In the genomic region with DNA sequence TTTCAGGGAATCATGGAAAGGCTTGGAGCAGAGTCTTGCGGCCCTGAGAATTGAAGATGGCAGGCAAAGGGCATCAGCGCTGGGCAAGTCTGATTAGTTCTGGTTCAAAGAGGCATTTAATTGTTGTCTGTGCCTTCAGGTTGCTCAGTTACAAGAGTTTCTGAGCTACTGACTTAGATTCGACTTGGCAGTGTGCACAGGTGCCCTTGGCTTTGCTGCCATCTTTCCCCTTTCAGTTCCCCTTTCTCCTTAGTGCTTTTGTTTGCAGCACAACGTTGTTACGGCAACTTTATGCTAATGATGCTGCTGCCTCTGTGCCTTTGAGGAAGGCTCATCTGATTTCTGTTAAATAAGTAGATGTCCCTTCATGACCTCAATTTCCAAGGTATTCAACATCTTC, we compare ENCODE assay signal across 10 cellular contexts. TPM values are rescaled to one million over a fixed set of nuclear protein-coding genes. Genes with fewer than 3 reads are reported as not detected.
DNase-seq lines count a peak whose midpoint lies in the region; ATAC-seq, FAIRE-seq and TF ChIP-seq lines count a peak whose summit lies in the region.
"Had no signal": no experiment of that assay in that cellular context is flagged by ENCODE, and none has a peak within 500 bp of the region (broad histone marks: within the 10 kb centered on the region; RNA-seq: fewer than 3 reads in every experiment).

No MANE protein-coding gene starts in this region.

- H3K36me3 Mint-ChIP-seq in activated T-cell treated with anti-CD3 and anti-CD28 coated beads, Interleukin-2, amount 50 U/mL, for 24 hours (ENCODE audit: low read depth) = no peaks in the 10 kb centered on the region
- H3K36me3 Mint-ChIP-seq: naive thymus-derived CD8-positive, alpha-beta T cell had no signal

- no peak overlapping the region for H3K4me2 ChIP-seq in smooth muscle cell

- no peak overlapping the region for H3K4me3 Mint-ChIP-seq in activated T-cell treated with anti-CD3 and anti-CD28 coated beads, Interleukin-2, amount 50 U/mL, for 24 hours
- H3K4me3 Mint-ChIP-seq: naive thymus-derived CD8-positive, alpha-beta T cell had no signal

- TF ChIP-seq CTCF in smooth muscle cell (IDR thresholded peaks at IDR 0.05; ENCODE audit: borderline replicate concordance, insufficient read depth, poor library complexity, severe bottlenecking) = no peak

- H3K4me1 ChIP-seq in smooth muscle cell (ENCODE audit: low read depth) = no peaks in the 10 kb centered on the region

- DNase-seq in GM18507 (ENCODE audit: extremely low spot score, insufficient read length, low read depth) (peak; percentile 28), M059J (ENCODE audit: low read depth) (peak; percentile 34), left ventricle myocardium superior (no peak), smooth muscle cell (lab: John Stamatoyannopoulos, UW; ENCODE audit: unreplicated experiment) (no peak), HuH-7.5 (ENCODE audit: low spot score) (no peak), NCI-H2107 (lab: John Stamatoyannopoulos, UW) (no peak)
- no peak for DNase-seq in activated T-cell treated with anti-CD3 and anti-CD28 coated beads, Interleukin-2, amount 50 U/mL, for 24 hours

- no peaks in the 10 kb centered on the region for H3K79me2 ChIP-seq in smooth muscle cell (ENCODE audit: low read depth)

- H3F3A ChIP-seq in smooth muscle cell (ENCODE audit: low read depth) = no peaks in the 10 kb centered on the region

- no peak overlapping the region for H3K9ac ChIP-seq in smooth muscle cell (ENCODE audit: low read depth)

- peaks cover 24% of the 10 kb centered on the region for H3K4me1 Mint-ChIP-seq in activated T-cell treated with anti-CD3 and anti-CD28 coated beads, Interleukin-2, amount 50 U/mL, for 24 hours (ENCODE audit: low read depth)

- peak; percentile 89 for FAIRE-seq in GM18507 (lab: Jason Lieb, UNC)

- no peaks in the 10 kb centered on the region for H3K9me3 Mint-ChIP-seq in activated T-cell treated with anti-CD3 and anti-CD28 coated beads, Interleukin-2, amount 50 U/mL, for 24 hours

- no peaks in the 10 kb centered on the region for H3K9me3 ChIP-seq in smooth muscle cell (replicated peaks; ENCODE audit: low read depth)

- 72% methylated on average over 5 of the region's 5 CpGs for WGBS in smooth muscle cell (ENCODE audit: low lambda C conversion rate)

- H3K27me3 ChIP-seq in smooth muscle cell (ENCODE audit: low read depth) = peaks cover 8% of the 10 kb centered on the region

- no peaks in the 10 kb centered on the region for H4K20me1 ChIP-seq in smooth muscle cell (ENCODE audit: low read depth)

- no peaks in the 10 kb centered on the region for H3K36me3 ChIP-seq in smooth muscle cell (ENCODE audit: low read depth)

- no peak overlapping the region for H3K4me3 ChIP-seq in smooth muscle cell

- no peak overlapping the region for H2AFZ ChIP-seq in smooth muscle cell (ENCODE audit: low read depth)

- H3K27ac ChIP-seq in smooth muscle cell (ENCODE audit: low read depth) = no peak overlapping the region

- ATAC-seq in GM21737 (IDR thresholded peaks at IDR 0.05; ENCODE audit: unreplicated experiment) (peak; percentile 95), left ventricle myocardium superior (peak; percentile 68)
- ATAC-seq: HCT116 had no signal

- no peak overlapping the region for H3K27ac Mint-ChIP-seq in activated T-cell treated with anti-CD3 and anti-CD28 coated beads, Interleukin-2, amount 50 U/mL, for 24 hours

- intact Hi-C loops in left ventricle myocardium superior (cut with micrococcal nuclease) = no loop called here

- no peaks in the 10 kb centered on the region for H3K27me3 Mint-ChIP-seq in activated T-cell treated with anti-CD3 and anti-CD28 coated beads, Interleukin-2, amount 50 U/mL, for 24 hours

RNA-seq across cellular contexts. Expression of gene P2RY14, which starts 12.5 kb away (rescaled TPM):
- not detected in 2 replicates for total RNA-seq in M059J (2014; rRNA removed; shearing (Covaris generic))
- 4.4 TPM for total RNA-seq in left ventricle myocardium superior
- not detected in 2 replicates for total RNA-seq in smooth muscle cell
- polyA plus RNA-seq in smooth muscle cell = not detected in 2 replicates
- polyA plus RNA-seq: naive thymus-derived CD8-positive, alpha-beta T cell had no signal

RNA-seq across cellular contexts. Expression of gene GPR87, which starts 50.8 kb away (rescaled TPM):
- 0.66 and 0.74 TPM in 2 replicates for total RNA-seq in M059J (2014; rRNA removed; shearing (Covaris generic))
- total RNA-seq in left ventricle myocardium superior (not detected), smooth muscle cell (24.0 and 27.1 TPM in 2 replicates)
- 5.1 and 25.4 TPM in 2 replicates for polyA plus RNA-seq in smooth muscle cell
- total RNA-seq: naive thymus-derived CD8-positive, alpha-beta T cell had no signal
- polyA plus RNA-seq: naive thymus-derived CD8-positive, alpha-beta T cell had no signal

Comparison
In these comparisons a context has a peak if more than half of its experiments do, and no peak if none do; other contexts are left out.
1. DNase-seq: peak in GM18507 (single experiment) and M059J (single experiment); none in left ventricle myocardium superior (single experiment), smooth muscle cell (single experiment), HuH-7.5 (single experiment), NCI-H2107 (single experiment) and activated T-cell treated with anti-CD3 and anti-CD28 coated beads, Interleukin-2, amount 50 U/mL, for 24 hours (single experiment).
2. RNA of gene GPR87, which starts 50.8 kb away (total RNA-seq): 24.0 to 27.1 TPM in smooth muscle cell; 0.66 to 0.74 TPM in M059J and not detected in left ventricle myocardium superior (single experiment); every median in the first group is over 10 times any median in the second.